In genomic region chr18:9096013-9096383, GRCh38 we compare ENCODE assay signal across 2 cellular contexts.
TF ChIP-seq lines count a peak whose summit lies in the region.

No MANE protein-coding gene starts in this region.

TF ChIP-seq in IMR-90, 13 proteins besides CTCF, POLR2A, EP300 and RAD21:
- TF ChIP-seq RCOR1 (IDR thresholded peaks at IDR 0.05; ENCODE audit: insufficient replicate concordance, low read length) (no peak), MAZ (IDR thresholded peaks at IDR 0.05; ENCODE audit: borderline replicate concordance, low read depth, low read length) (no peak), MXI1 (IDR thresholded peaks at IDR 0.05; ENCODE audit: borderline replicate concordance, low read depth, low read length) (no peak), ELK1 (IDR thresholded peaks at IDR 0.05; ENCODE audit: borderline replicate concordance, low read depth, low read length) (no peak), CEBPB (IDR thresholded peaks at IDR 0.05; ENCODE audit: low read depth, low read length) (no peak), BHLHE40 (IDR thresholded peaks at IDR 0.05; ENCODE audit: low read depth, low read length) (no peak), RFX5 (IDR thresholded peaks at IDR 0.05; ENCODE audit: low read depth, low read length) (no peak), MAFK (IDR thresholded peaks at IDR 0.05; ENCODE audit: low read depth, low read length) (no peak), SMC3 (IDR thresholded peaks at IDR 0.05; ENCODE audit: low read depth, low read length) (no peak), CHD1 (IDR thresholded peaks at IDR 0.05; ENCODE audit: low read depth, low read length) (no peak), NFE2L2 (IDR thresholded peaks at IDR 0.05; ENCODE audit: low read depth, low read length) (no peak), USF2 (IDR thresholded peaks at IDR 0.05; ENCODE audit: low read depth, low read length) (no peak), FOS (IDR thresholded peaks at IDR 0.05; ENCODE audit: low read depth, low read length) (no peak)

TF ChIP-seq in K562, 482 proteins besides CTCF, POLR2A, EP300 and RAD21:
- TF ChIP-seq EP400 (IDR thresholded peaks at IDR 0.05) (0 out of 2 replicates have a peak, but pooled peaks have one; percentile 14), MED1 (CRISPR knock-in tag; IDR thresholded peaks at IDR 0.05; ENCODE audit: borderline replicate concordance) (no peak)
